In the genomic region with DNA sequence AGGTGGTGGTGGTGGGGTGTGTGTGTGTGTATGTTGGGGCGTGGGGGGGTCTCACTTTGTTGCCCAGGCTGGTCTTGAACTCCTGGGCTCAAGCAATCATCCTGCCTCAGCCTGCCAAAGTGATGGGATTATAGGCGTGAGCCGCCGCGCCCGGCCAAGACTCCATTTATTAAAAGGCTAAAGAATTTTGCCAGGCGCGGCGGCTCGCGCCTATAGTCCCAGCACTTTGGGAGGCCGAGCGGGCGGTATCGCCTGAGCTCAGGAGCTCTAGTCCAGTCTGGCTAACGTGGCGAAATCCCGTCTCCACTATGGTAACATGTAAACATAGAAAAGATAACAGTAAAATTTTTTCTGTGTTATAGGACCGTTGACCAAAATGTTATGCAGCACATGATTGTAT, we compare ENCODE assay signal across 11 cellular contexts.
"Had no signal": no experiment of that assay in that cellular context is flagged by ENCODE, and none has a peak within 500 bp of the region (broad histone marks: within the 10 kb centered on the region; RNA-seq: fewer than 3 reads in every experiment).

No MANE protein-coding gene starts in this region.

- H3K27me3 ChIP-seq: brain microvascular endothelial cell, left lung, sigmoid colon, testis had no signal

- H3K4me3 ChIP-seq: mucosa of descending colon had no signal

- H3K27me3 Mint-ChIP-seq: activated CD8-positive, alpha-beta memory T cell treated with anti-CD3 and anti-CD28 coated beads, Interleukin-2, amount 10 ng/mL, durations not matched to agents 7 days and 5 days; stimulated activated naive CD8-positive, alpha-beta T cell treated with anti-CD3 and anti-CD28 coated beads, Interleukin-15, Interleukin-2, amounts not matched to agents 100 ng/mL and 50 ng/mL, for 24 hours had no signal

- H3K9me3 ChIP-seq: left lung, mucosa of descending colon, sigmoid colon, testis had no signal

- H3K27ac Mint-ChIP-seq: endodermal cell had no signal

- H3K9me3 Mint-ChIP-seq: activated naive CD4-positive, alpha-beta T cell treated with anti-CD3 and anti-CD28 coated beads, Interleukin-2, amount 50 U/mL, for 72 hours; activated T-cell treated with anti-CD3 and anti-CD28 coated beads, Interleukin-2, amount 50 U/mL, for 24 hours; natural killer cell treated with Interleukin-12 subunit alpha and Interleukin-12 subunit beta and Interleukin-15 and Interleukin-18, amount 100 ng/mL, for 72 hours; stimulated activated naive CD8-positive, alpha-beta T cell treated with anti-CD3 and anti-CD28 coated beads, Interleukin-15, Interleukin-2, amounts not matched to agents 100 ng/mL and 50 ng/mL, for 24 hours had no signal

- H3K36me3 Mint-ChIP-seq: natural killer cell treated with Interleukin-12 subunit alpha and Interleukin-12 subunit beta and Interleukin-15 and Interleukin-18, amount 100 ng/mL, for 72 hours had no signal

- H3K27ac ChIP-seq: brain microvascular endothelial cell, testis had no signal

- H3K36me3 ChIP-seq: brain microvascular endothelial cell had no signal
